ENCODE assay signal across 12 cellular contexts in genomic region chr1:245074232-245074747, GRCh38.
DNase-seq lines count a peak whose midpoint lies in the region; ATAC-seq and TF ChIP-seq lines count a peak whose summit lies in the region.
"Had no signal": no experiment of that assay in that cellular context is flagged by ENCODE, and none has a peak within 500 bp of the region (broad histone marks: within the 10 kb centered on the region; RNA-seq: fewer than 3 reads in every experiment).

No MANE protein-coding gene starts in this region.

- H3K27ac Mint-ChIP-seq in natural killer cell treated with Interleukin-12 subunit alpha and Interleukin-12 subunit beta and Interleukin-15 and Interleukin-18, amount 100 ng/mL, for 72 hours: no peak overlapping the region
- H3K27ac Mint-ChIP-seq: effector memory CD8-positive, alpha-beta T cell had no signal

- H3K4me1 ChIP-seq in hepatocyte (ENCODE audit: insufficient read depth) (no peaks in the 10 kb centered on the region), SK-N-SH (ENCODE audit: control insufficient read depth in 1 of 2, insufficient read depth in 2 of 2, low read depth in 1 of 2, low read length in 1 of 2) (peaks cover 5 to 9% of the 10 kb centered on the region in 2 experiments; a peak in 3 of 4 replicates)

- H4K20me1 ChIP-seq in hepatocyte (ENCODE audit: insufficient read depth, poor library complexity, severe bottlenecking) (no peaks in the 10 kb centered on the region), SK-N-SH (ENCODE audit: insufficient read depth) (no peaks in the 10 kb centered on the region)

- H3K4me2 ChIP-seq in hepatocyte: peak overlapping the region; percentile 52
- no peak overlapping the region; the same call in 1 of the 2 replicates for H3K4me2 ChIP-seq in SK-N-SH

- H3K4me1 Mint-ChIP-seq in natural killer cell treated with Interleukin-12 subunit alpha and Interleukin-12 subunit beta and Interleukin-15 and Interleukin-18, amount 100 ng/mL, for 72 hours (ENCODE audit: low read depth in 2 of 2): no peaks in the 10 kb centered on the region

- no peak for ATAC-seq in natural killer cell treated with Interleukin-12 subunit alpha and Interleukin-12 subunit beta and Interleukin-15 and Interleukin-18, amount 100 ng/mL, for 72 hours
- ATAC-seq: effector memory CD8-positive, alpha-beta T cell; Panc1 had no signal

- CTCF ChIA-PET in SK-N-SH (lab: Yijun Ruan, JAX): interaction anchor here (1.4 to 1.8 kb wide), 2 partner anchors 32 to 78 kb away, joined by 3 to 5 read pairs; no protein-coding TSS in a partner anchor

- TF ChIP-seq EP300 in SK-N-SH (IDR thresholded peaks at IDR 0.05; ENCODE audit: borderline replicate concordance in 1 of 2, low read depth in 1 of 2, low read length in 1 of 2): no peak

- no peak overlapping the region for H3K4me3 ChIP-seq in hepatocyte
- no peak overlapping the region for H3K4me3 ChIP-seq in SK-N-SH (ENCODE audit: low read depth in 2 of 2, low read length in 1 of 2)

- TF ChIP-seq CTCF in hepatocyte (IDR thresholded peaks at IDR 0.05; ENCODE audit: poor library complexity) (no peak), SK-N-SH (IDR thresholded peaks at IDR 0.05) (no peak)

- H3K9me2 ChIP-seq in hepatocyte (replicated peaks; ENCODE audit: insufficient read depth) (no peaks in the 10 kb centered on the region), SK-N-SH (no peaks in the 10 kb centered on the region)

- H3K9me3 ChIP-seq in hepatocyte (ENCODE audit: low read depth) (no peaks in the 10 kb centered on the region), SK-N-SH (no peaks in the 10 kb centered on the region)

- POLR2A ChIA-PET in SK-N-SH (lab: Yijun Ruan, JAX): no interaction called here

- no peak overlapping the region for H2AFZ ChIP-seq in hepatocyte
- H2AFZ ChIP-seq in SK-N-SH (ENCODE audit: low read depth): no peak overlapping the region

- H3F3A ChIP-seq in SK-N-SH (replicated peaks; ENCODE audit: insufficient read depth): no peaks in the 10 kb centered on the region

- H3K9me3 Mint-ChIP-seq in natural killer cell treated with Interleukin-12 subunit alpha and Interleukin-12 subunit beta and Interleukin-15 and Interleukin-18, amount 100 ng/mL, for 72 hours: no peaks in the 10 kb centered on the region
- H3K9me3 Mint-ChIP-seq: effector memory CD8-positive, alpha-beta T cell had no signal

- H3K27ac ChIP-seq in hepatocyte (no peak overlapping the region), SK-N-SH (ENCODE audit: low read depth in 2 of 2, low read length in 1 of 2) (no peak overlapping the region)

- no peak overlapping the region for H3K4me3 Mint-ChIP-seq in natural killer cell treated with Interleukin-12 subunit alpha and Interleukin-12 subunit beta and Interleukin-15 and Interleukin-18, amount 100 ng/mL, for 72 hours
- H3K4me3 Mint-ChIP-seq: effector memory CD8-positive, alpha-beta T cell had no signal

- H3K36me3 Mint-ChIP-seq in natural killer cell treated with Interleukin-12 subunit alpha and Interleukin-12 subunit beta and Interleukin-15 and Interleukin-18, amount 100 ng/mL, for 72 hours: no peaks in the 10 kb centered on the region

- in situ Hi-C loops in KBM-7 (cut with MboI; ENCODE audit: low pct_unique_long_range_greater_than_20kb, low sequenced_read_pairs): no loop called here

- no peaks in the 10 kb centered on the region for H3K36me3 ChIP-seq in hepatocyte (replicated peaks; ENCODE audit: insufficient read depth, low read depth)
- H3K36me3 ChIP-seq in SK-N-SH (replicated peaks in 1 of 2; ENCODE audit: control insufficient read depth in 1 of 2, insufficient read depth in 2 of 2, low read length in 1 of 2): peaks cover 0 to 10% of the 10 kb centered on the region in 2 experiments

- no peaks in the 10 kb centered on the region for H3K79me2 ChIP-seq in hepatocyte
- H3K79me2 ChIP-seq in SK-N-SH (ENCODE audit: insufficient read depth): no peaks in the 10 kb centered on the region

- TF ChIP-seq RAD21 in SK-N-SH (IDR thresholded peaks at IDR 0.05; ENCODE audit: low read length): no peak

- H3K9ac ChIP-seq in SK-N-SH: no peak overlapping the region

- H3K27me3 ChIP-seq in hepatocyte (no peaks in the 10 kb centered on the region), SK-N-SH (ENCODE audit: insufficient read depth) (no peaks in the 10 kb centered on the region)

- DNase-seq in A172 (ENCODE audit: low spot score) (peak; percentile 70), KBM-7 (peak; percentile 40), RKO (ENCODE audit: low spot score) (peak; percentile 67), hepatocyte (ENCODE audit: low spot score) (peak; percentile 30), OCI-M1 (lab: John Stamatoyannopoulos, UW) (no peak), SK-N-SH (no peak)
- no peak for DNase-seq in natural killer cell treated with Interleukin-12 subunit alpha and Interleukin-12 subunit beta and Interleukin-15 and Interleukin-18, amount 100 ng/mL, for 72 hours (ENCODE audit: low spot score)
- DNase-seq in stimulated activated CD4-positive, alpha-beta T cell treated with anti-CD3 and anti-CD28 coated beads, Interleukin-4, amount 100 ng/mL, for 4 hours: no peak
- DNase-seq: activated CD8-positive, alpha-beta memory T cell treated with anti-CD3 and anti-CD28 coated beads, Interleukin-2, amount 50 U/mL, for 4 hours; effector memory CD8-positive, alpha-beta T cell; NCI-H1092 had no signal

- peaks cover 10 to 11% of the 10 kb centered on the region in 2 donors for H3K27me3 Mint-ChIP-seq in natural killer cell treated with Interleukin-12 subunit alpha and Interleukin-12 subunit beta and Interleukin-15 and Interleukin-18, amount 100 ng/mL, for 72 hours

- 32% methylated on average over 6 of the region's 6 CpGs for WGBS in hepatocyte (ENCODE audit: low lambda C conversion rate, missing lambda C conversion rate)
- WGBS in SK-N-SH (ENCODE audit: low lambda C conversion rate): 57% methylated on average over 6 of the region's 6 CpGs

TF ChIP-seq in SK-N-SH, 30 proteins besides CTCF, POLR2A, EP300 and RAD21:
- TF ChIP-seq ELF1 (IDR thresholded peaks at IDR 0.05): no peak
- TF ChIP-seq RFX5 (IDR thresholded peaks at IDR 0.05; ENCODE audit: low read length): no peak
- TF ChIP-seq NRF1 (IDR thresholded peaks at IDR 0.05; ENCODE audit: low read depth, low read length): no peak
- TF ChIP-seq TAF1 (IDR thresholded peaks at IDR 0.05; ENCODE audit: borderline replicate concordance, low read depth, low read length): no peak
- no peak for TF ChIP-seq NFIC (IDR thresholded peaks at IDR 0.05; ENCODE audit: borderline replicate concordance)

Comparison
In these comparisons a context has a peak if more than half of its experiments do, and no peak if none do; other contexts are left out.
1. DNase-seq: peak in A172 (single experiment), KBM-7 (single experiment), RKO (single experiment) and hepatocyte (single experiment); none in natural killer cell treated with Interleukin-12 subunit alpha and Interleukin-12 subunit beta and Interleukin-15 and Interleukin-18, amount 100 ng/mL, for 72 hours (single experiment), OCI-M1 (single experiment), SK-N-SH (single experiment) and stimulated activated CD4-positive, alpha-beta T cell treated with anti-CD3 and anti-CD28 coated beads, Interleukin-4, amount 100 ng/mL, for 4 hours (0 of 2).